10 cellular contexts compared by ENCODE assay signal in genomic region chr7:42096681-42097637, GRCh38.
DNase-seq lines count a peak whose midpoint lies in the region; ATAC-seq and TF ChIP-seq lines count a peak whose summit lies in the region.
"Had no signal": no experiment of that assay in that cellular context is flagged by ENCODE, and none has a peak within 500 bp of the region (broad histone marks: within the 10 kb centered on the region; RNA-seq: fewer than 3 reads in every experiment).

No MANE protein-coding gene starts in this region.

- H2AFZ ChIP-seq in GM23338 (no peak overlapping the region), hepatocyte (no peak overlapping the region)

- intact Hi-C loops in sigmoid colon (cut with DNase I), result loop anchor here (10.0 kb wide), 2 partner anchors 138 to 598 kb away; partner anchors contain the start of gene GLI3

- H3K9me2 ChIP-seq in GM23338 (ENCODE audit: insufficient read depth), result no peaks in the 10 kb centered on the region
- H3K9me2 ChIP-seq in hepatocyte (replicated peaks; ENCODE audit: insufficient read depth), result no peaks in the 10 kb centered on the region

- H3K27me3 Mint-ChIP-seq in GM23338 (ENCODE audit: insufficient read depth, low read depth, poor library complexity) (peaks cover 52% of the 10 kb centered on the region), brain (no peaks in the 10 kb centered on the region)

- DNase-seq in GM23338 (ENCODE audit: low spot score), result no peak
- peak; percentile 28 for DNase-seq in hepatocyte (ENCODE audit: low spot score)
- peak; percentile 84 for DNase-seq in sigmoid colon
- no peak for DNase-seq in NCI-H1092 treated with DMSO at 0.1 percent for 48 hours (lab: John Stamatoyannopoulos, UW)
- no peak for DNase-seq in activated effector memory CD4-positive, alpha-beta T cell treated with anti-CD3 and anti-CD28 coated beads, Interleukin-2, amount 50 U/mL, for 16 hours
- DNase-seq in NCI-H2081 (lab: John Stamatoyannopoulos, UW), result no peak
- DNase-seq in NCI-H1105 treated with DMSO at 0.1 percent for 48 hours (lab: John Stamatoyannopoulos, UW), result no peak
- DNase-seq: activated T-cell treated with anti-CD3 and anti-CD28 coated beads, Interleukin-2, amount 50 U/mL, for 72 hours; NCI-H1436 treated with DMSO at 0.1 percent for 48 hours had no signal

- peak; percentile 35 for ATAC-seq in GM23338
- ATAC-seq: activated T-cell treated with anti-CD3 and anti-CD28 coated beads, Interleukin-2, amount 50 U/mL, for 72 hours had no signal

- no peak for TF ChIP-seq EP300 in sigmoid colon (IDR thresholded peaks at IDR 0.05)

- no peak overlapping the region; the same call in 2 of the 3 replicates for H3K4me3 Mint-ChIP-seq in GM23338
- peak overlapping the region; percentile 18 to 56 (median 42) for H3K4me3 Mint-ChIP-seq in brain
- H3K4me3 Mint-ChIP-seq: activated T-cell treated with anti-CD3 and anti-CD28 coated beads, Interleukin-2, amount 50 U/mL, for 72 hours had no signal

- TF ChIP-seq CTCF in GM23338 (conservative IDR thresholded peaks at IDR 0.05; ENCODE audit: low read depth in 2 of 2) (no peak), brain (conservative IDR thresholded peaks at IDR 0.05) (no peak), hepatocyte (IDR thresholded peaks at IDR 0.05; ENCODE audit: poor library complexity) (no peak), sigmoid colon (IDR thresholded peaks at IDR 0.05) (no peak)

- TF ChIP-seq POLR2A in sigmoid colon (IDR thresholded peaks at IDR 0.05), result no peak

- H3K4me3 ChIP-seq in GM23338 (no peak overlapping the region), hepatocyte (no peak overlapping the region), sigmoid colon (no peak overlapping the region)

- no peak overlapping the region for H3K27ac ChIP-seq in GM23338 (ENCODE audit: low read depth)
- peak overlapping the region; percentile 63 for H3K27ac ChIP-seq in hepatocyte
- H3K27ac ChIP-seq in sigmoid colon, result peak overlapping the region; percentile 63 to 77 (median 72)

- H3K4me1 Mint-ChIP-seq in GM23338 (peaks cover 38% of the 10 kb centered on the region), brain (peaks cover 64% of the 10 kb centered on the region)

- H3K36me3 ChIP-seq in GM23338 (ENCODE audit: insufficient read depth), result no peaks in the 10 kb centered on the region
- H3K36me3 ChIP-seq in hepatocyte (replicated peaks; ENCODE audit: insufficient read depth, low read depth), result no peaks in the 10 kb centered on the region
- no peaks in the 10 kb centered on the region for H3K36me3 ChIP-seq in sigmoid colon

- H3K27ac Mint-ChIP-seq in GM23338 (no peak overlapping the region), brain (peak overlapping the region; percentile 54 to 94 (median 76))
- H3K27ac Mint-ChIP-seq: activated T-cell treated with anti-CD3 and anti-CD28 coated beads, Interleukin-2, amount 50 U/mL, for 72 hours had no signal

- H3K9me3 Mint-ChIP-seq in GM23338 (peaks cover 13% of the 10 kb centered on the region), brain (peaks cover 0 to 2% (median 0%) of the 10 kb centered on the region in 5 experiments)

- H3F3A ChIP-seq in GM23338 (replicated peaks; ENCODE audit: low read depth), result 0 out of 2 replicates have a peak, but pooled peaks cover 5% of the 10 kb centered on the region

- H3K27me3 ChIP-seq in GM23338 (ENCODE audit: insufficient read depth) (peaks cover 57% of the 10 kb centered on the region), hepatocyte (no peaks in the 10 kb centered on the region), sigmoid colon (no peaks in the 10 kb centered on the region)

- H3K9me3 ChIP-seq in hepatocyte (ENCODE audit: low read depth) (no peaks in the 10 kb centered on the region), sigmoid colon (no peaks in the 10 kb centered on the region)

- H3K79me2 ChIP-seq in GM23338 (replicated peaks; ENCODE audit: insufficient read depth), result no peaks in the 10 kb centered on the region
- peaks cover 2% of the 10 kb centered on the region for H3K79me2 ChIP-seq in hepatocyte

- WGBS in hepatocyte (ENCODE audit: low lambda C conversion rate, missing lambda C conversion rate), result 38% methylated on average over 12 of the region's 12 CpGs
- 44 to 63% methylated on average over 12 of the region's 12 CpGs for WGBS in sigmoid colon, 2 donors

- H3K4me2 ChIP-seq in GM23338 (no peak overlapping the region), hepatocyte (peak overlapping the region; percentile 36)

- H3K36me3 Mint-ChIP-seq in GM23338 (ENCODE audit: low read depth) (peaks cover 20% of the 10 kb centered on the region), brain (peaks cover 30% of the 10 kb centered on the region)

- H4K20me1 ChIP-seq in GM23338 (replicated peaks; ENCODE audit: insufficient read depth) (peaks cover 4% of the 10 kb centered on the region; the same call in 1 of the 2 replicates), hepatocyte (ENCODE audit: insufficient read depth, poor library complexity, severe bottlenecking) (no peaks in the 10 kb centered on the region)

- H3K4me1 ChIP-seq in GM23338 (ENCODE audit: insufficient read depth), result peaks cover 13% of the 10 kb centered on the region
- peaks cover 13% of the 10 kb centered on the region for H3K4me1 ChIP-seq in hepatocyte (ENCODE audit: insufficient read depth)
- peaks cover 0 to 60% (median 44%) of the 10 kb centered on the region in 4 donors for H3K4me1 ChIP-seq in sigmoid colon

TF ChIP-seq in GM23338, 12 proteins besides CTCF, POLR2A, EP300 and RAD21 (continues in another document):
- TF ChIP-seq POLR2AphosphoS5 (IDR thresholded peaks at IDR 0.05; ENCODE audit: low read depth) (no peak), ZNF114 (CRISPR knock-in tag; IDR thresholded peaks at IDR 0.05) (no peak), ETS1 (IDR thresholded peaks at IDR 0.05) (no peak), STAT1 (IDR thresholded peaks at IDR 0.05; ENCODE audit: unreplicated experiment) (no peak), ZNF462 (CRISPR knock-in tag; IDR thresholded peaks at IDR 0.05) (no peak), NANOG (IDR thresholded peaks at IDR 0.05; ENCODE audit: borderline replicate concordance) (no peak)

Comparison
In these comparisons a context has a peak if more than half of its experiments do, and no peak if none do; other contexts are left out.
1. DNase-seq: peak in hepatocyte (single experiment) and sigmoid colon (single experiment); none in GM23338 (single experiment), NCI-H1092 treated with DMSO at 0.1 percent for 48 hours (single experiment), activated effector memory CD4-positive, alpha-beta T cell treated with anti-CD3 and anti-CD28 coated beads, Interleukin-2, amount 50 U/mL, for 16 hours (single experiment), NCI-H2081 (0 of 2) and NCI-H1105 treated with DMSO at 0.1 percent for 48 hours (single experiment).